Comparison of ENCODE assay signal across 8 cellular contexts in the genomic region with DNA sequence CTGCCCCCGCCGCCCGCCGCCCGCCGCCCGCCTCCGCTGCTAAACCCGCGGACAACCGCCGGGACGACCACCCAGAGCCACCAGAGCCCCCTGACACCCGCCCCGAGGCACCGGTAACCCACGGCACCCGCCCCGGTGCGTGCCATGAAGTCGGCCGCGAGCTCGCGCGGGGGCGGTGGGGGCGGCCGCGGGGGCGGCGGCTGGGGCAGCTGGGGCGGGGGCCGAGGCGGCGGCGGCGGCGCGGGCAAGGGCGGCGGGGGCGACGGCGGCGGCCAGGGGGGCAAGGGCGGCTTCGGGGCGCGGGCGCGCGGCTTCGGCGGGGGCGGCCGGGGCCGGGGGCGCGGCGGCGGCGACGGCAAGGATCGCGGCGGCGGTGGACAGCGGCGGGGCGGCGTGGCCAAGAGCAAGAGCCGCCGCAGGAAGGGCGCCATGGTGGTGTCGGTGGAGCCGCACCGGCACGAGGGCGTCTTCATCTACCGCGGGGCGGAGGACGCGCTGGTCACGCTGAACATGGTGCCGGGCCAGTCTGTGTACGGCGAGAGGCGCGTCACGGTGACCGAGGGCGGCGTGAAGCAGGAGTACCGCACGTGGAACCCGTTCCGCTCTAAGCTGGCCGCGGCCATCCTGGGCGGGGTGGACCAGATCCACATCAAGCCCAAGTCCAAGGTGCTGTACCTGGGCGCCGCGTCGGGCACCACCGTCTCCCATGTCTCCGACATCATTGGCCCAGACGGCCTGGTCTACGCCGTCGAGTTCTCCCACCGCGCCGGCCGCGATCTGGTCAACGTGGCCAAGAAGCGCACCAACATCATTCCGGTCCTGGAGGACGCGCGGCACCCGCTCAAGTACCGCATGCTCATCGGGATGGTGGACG. TPM values are rescaled to one million over a fixed set of nuclear protein-coding genes. Genes with fewer than 3 reads are reported as not detected.
DNase-seq lines count a peak whose midpoint lies in the region; ATAC-seq and TF ChIP-seq lines count a peak whose summit lies in the region.

No MANE protein-coding gene starts in this region.

- H3K36me3 ChIP-seq in suprapubic skin = no peaks in the 10 kb centered on the region

- H3K4me1 ChIP-seq in suprapubic skin = peaks cover 11% of the 10 kb centered on the region

- peaks cover 6% of the 10 kb centered on the region for H3K4me1 Mint-ChIP-seq in activated CD4-positive, alpha-beta T cell treated with anti-CD3 and anti-CD28 coated beads, Interleukin-2, amount 10 ng/mL, durations not matched to agents 24 days and 14 days
- H3K4me1 Mint-ChIP-seq in activated naive CD8-positive, alpha-beta T cell treated with anti-CD3 and anti-CD28 coated beads, Interleukin-2, amount 50 U/mL, for 24 hours = peaks cover 9% of the 10 kb centered on the region
- H3K4me1 Mint-ChIP-seq in immature natural killer cell = peaks cover 14 to 21% of the 10 kb centered on the region in 2 donors

- TF ChIP-seq CTCF in suprapubic skin (IDR thresholded peaks at IDR 0.05) = no peak

- H3K36me3 Mint-ChIP-seq in activated CD4-positive, alpha-beta T cell treated with anti-CD3 and anti-CD28 coated beads, Interleukin-2, amount 10 ng/mL, durations not matched to agents 24 days and 14 days (ENCODE audit: low read depth) = peaks cover 9% of the 10 kb centered on the region
- peaks cover 2% of the 10 kb centered on the region for H3K36me3 Mint-ChIP-seq in activated naive CD8-positive, alpha-beta T cell treated with anti-CD3 and anti-CD28 coated beads, Interleukin-2, amount 50 U/mL, for 24 hours (ENCODE audit: low read depth)
- peaks cover 0 to 7% (median 0%) of the 10 kb centered on the region in 3 donors for H3K36me3 Mint-ChIP-seq in immature natural killer cell

- DNase-seq in activated CD4-positive, alpha-beta T cell treated with anti-CD3 and anti-CD28 coated beads, Interleukin-2, amount 10 ng/mL, durations not matched to agents 24 days and 14 days = no peak
- no peak for DNase-seq in activated CD4-positive, alpha-beta T cell treated with anti-CD3 and anti-CD28 coated beads, Interleukin-2, amount 50 U/mL, for 48 hours
- no peak for DNase-seq in activated naive CD8-positive, alpha-beta T cell treated with anti-CD3 and anti-CD28 coated beads, Interleukin-2, amount 50 U/mL, for 24 hours
- no peak for DNase-seq in immature natural killer cell
- DNase-seq in suprapubic skin (ENCODE audit: low spot score in 2 of 2) = peak in 1 of 2 donors; percentile 58
- no peak for DNase-seq in UCSD-AML1 (lab: John Stamatoyannopoulos, UW; ENCODE audit: unreplicated experiment)

- H3K9me3 ChIP-seq in suprapubic skin = no peaks in the 10 kb centered on the region

- peak overlapping the region; percentile 53 for H3K4me3 ChIP-seq in suprapubic skin

- peak overlapping the region; percentile 30 for H3K4me3 Mint-ChIP-seq in activated CD4-positive, alpha-beta T cell treated with anti-CD3 and anti-CD28 coated beads, Interleukin-2, amount 10 ng/mL, durations not matched to agents 24 days and 14 days
- H3K4me3 Mint-ChIP-seq in activated naive CD8-positive, alpha-beta T cell treated with anti-CD3 and anti-CD28 coated beads, Interleukin-2, amount 50 U/mL, for 24 hours = peak overlapping the region; percentile 63
- H3K4me3 Mint-ChIP-seq in immature natural killer cell = peak overlapping the region; percentile 55 to 72 (median 65)

- no peak overlapping the region for H3K27ac Mint-ChIP-seq in activated CD4-positive, alpha-beta T cell treated with anti-CD3 and anti-CD28 coated beads, Interleukin-2, amount 10 ng/mL, durations not matched to agents 24 days and 14 days
- no peak overlapping the region for H3K27ac Mint-ChIP-seq in activated naive CD8-positive, alpha-beta T cell treated with anti-CD3 and anti-CD28 coated beads, Interleukin-2, amount 50 U/mL, for 24 hours
- no peak overlapping the region for H3K27ac Mint-ChIP-seq in immature natural killer cell

- peaks cover 32% of the 10 kb centered on the region for H3K27me3 ChIP-seq in suprapubic skin

- no peak for TF ChIP-seq POLR2A in suprapubic skin (IDR thresholded peaks at IDR 0.05)

- H3K27ac ChIP-seq in suprapubic skin = no peak overlapping the region

- 61% methylated on average over 22 of the region's 127 CpGs for WGBS in suprapubic skin

- peaks cover 9% of the 10 kb centered on the region for H3K9me3 Mint-ChIP-seq in activated CD4-positive, alpha-beta T cell treated with anti-CD3 and anti-CD28 coated beads, Interleukin-2, amount 10 ng/mL, durations not matched to agents 24 days and 14 days
- H3K9me3 Mint-ChIP-seq in activated naive CD8-positive, alpha-beta T cell treated with anti-CD3 and anti-CD28 coated beads, Interleukin-2, amount 50 U/mL, for 24 hours = no peaks in the 10 kb centered on the region
- peaks cover 0 to 2% (median 0%) of the 10 kb centered on the region in 6 donors for H3K9me3 Mint-ChIP-seq in immature natural killer cell

- TF ChIP-seq EP300 in suprapubic skin (IDR thresholded peaks at IDR 0.05) = no peak

- H3K27me3 Mint-ChIP-seq in activated CD4-positive, alpha-beta T cell treated with anti-CD3 and anti-CD28 coated beads, Interleukin-2, amount 10 ng/mL, durations not matched to agents 24 days and 14 days = peaks cover 26% of the 10 kb centered on the region
- H3K27me3 Mint-ChIP-seq in activated naive CD8-positive, alpha-beta T cell treated with anti-CD3 and anti-CD28 coated beads, Interleukin-2, amount 50 U/mL, for 24 hours = peaks cover 43% of the 10 kb centered on the region
- H3K27me3 Mint-ChIP-seq in immature natural killer cell (ENCODE audit: low read depth in 3 of 3) = peaks cover 12 to 18% (median 18%) of the 10 kb centered on the region in 3 donors

- no peak for ATAC-seq in activated naive CD8-positive, alpha-beta T cell treated with anti-CD3 and anti-CD28 coated beads, Interleukin-2, amount 50 U/mL, for 24 hours
- ATAC-seq in HG02678 (IDR thresholded peaks at IDR 0.05; ENCODE audit: unreplicated experiment) (no peak), GM21367 (IDR thresholded peaks at IDR 0.05; ENCODE audit: unreplicated experiment) (no peak)

- intact Hi-C loops in activated CD4-positive, alpha-beta T cell treated with anti-CD3 and anti-CD28 coated beads, Interleukin-2, amount 10 ng/mL, durations not matched to agents 24 days and 14 days (cut with micrococcal nuclease) = no loop called here

RNA-seq across cellular contexts. Expression of gene FBLL1, which starts 0.5 kb away (rescaled TPM):
- total RNA-seq in activated CD4-positive, alpha-beta T cell treated with anti-CD3 and anti-CD28 coated beads, Interleukin-2, amount 10 ng/mL, durations not matched to agents 24 days and 14 days = not detected in 2 replicates
- not detected for polyA plus RNA-seq in immature natural killer cell
- 1 to 10 TPM in 2 of 4 donors, under 1 TPM in 2; 0.42 to 1.7 (median 1.3) TPM for total RNA-seq in suprapubic skin

RNA-seq across cellular contexts. Expression of gene RARS1, which starts 43.3 kb away (rescaled TPM):
- 140 and 143 TPM in 2 replicates for total RNA-seq in activated CD4-positive, alpha-beta T cell treated with anti-CD3 and anti-CD28 coated beads, Interleukin-2, amount 10 ng/mL, durations not matched to agents 24 days and 14 days
- polyA plus RNA-seq in immature natural killer cell = 10 to 100 TPM in 2 of 3 donors, 1 to 10 TPM in 1; 9.7 to 18.8 (median 16.9) TPM
- 100 to 1,000 TPM in 1 of 4 donors, 10 to 100 TPM in 3; 58.6 to 129 (median 77.0) TPM for total RNA-seq in suprapubic skin

RNA-seq across cellular contexts. Expression of gene PANK3, which starts 49.6 kb away (rescaled TPM):
- 73.1 and 81.2 TPM in 2 replicates for total RNA-seq in activated CD4-positive, alpha-beta T cell treated with anti-CD3 and anti-CD28 coated beads, Interleukin-2, amount 10 ng/mL, durations not matched to agents 24 days and 14 days
- 10 to 100 TPM in 1 of 3 donors, 1 to 10 TPM in 2; 4.6 to 13.1 (median 7.1) TPM for polyA plus RNA-seq in immature natural killer cell
- total RNA-seq in suprapubic skin = 10 to 100 TPM; 30.3 to 53.7 (median 35.0) TPM
